In genomic region chr10:34280599-34281374, GRCh38 we compare ENCODE assay signal across 10 cellular contexts.
DNase-seq lines count a peak whose midpoint lies in the region; ATAC-seq and TF ChIP-seq lines count a peak whose summit lies in the region.
"Had no signal": no experiment of that assay in that cellular context is flagged by ENCODE, and none has a peak within 500 bp of the region (broad histone marks: within the 10 kb centered on the region; RNA-seq: fewer than 3 reads in every experiment).

No MANE protein-coding gene starts in this region.

- H3K9ac ChIP-seq in PC-3 (ENCODE audit: low read length) (peak overlapping the region; percentile 24), neural progenitor cell (no peak overlapping the region)

- TF ChIP-seq CTCF in PC-3 (conservative IDR thresholded peaks at IDR 0.05; ENCODE audit: low read depth, low read length) (peak; percentile 40; the same call in 1 of the 2 replicates), neural progenitor cell (IDR thresholded peaks at IDR 0.05) (peak; percentile 48)

- H3K36me3 ChIP-seq in PC-3 (ENCODE audit: low read depth, low read length) = no peaks in the 10 kb centered on the region
- H3K36me3 ChIP-seq in esophagus (ENCODE audit: control insufficient read depth in 2 of 2, insufficient read depth in 2 of 2, low read length in 1 of 2) = no peaks in the 10 kb centered on the region
- no peaks in the 10 kb centered on the region for H3K36me3 ChIP-seq in neural progenitor cell

- H3K79me2 ChIP-seq in PC-3 (ENCODE audit: low read length) (no peaks in the 10 kb centered on the region), neural progenitor cell (ENCODE audit: low read depth) (no peaks in the 10 kb centered on the region)

- no peaks in the 10 kb centered on the region for H3K9me2 ChIP-seq in PC-3 (replicated peaks; ENCODE audit: low read length)

- peak overlapping the region; percentile 35; the same call in 1 of the 2 replicates for H3K4me3 ChIP-seq in PC-3 (ENCODE audit: low read length)
- H3K4me3 ChIP-seq in esophagus (ENCODE audit: low read depth in 1 of 2, low read length in 2 of 2) = no peak overlapping the region
- no peak overlapping the region for H3K4me3 ChIP-seq in neural progenitor cell

- H2AFZ ChIP-seq in PC-3 (ENCODE audit: low read length) (peak overlapping the region; percentile 32; the same call in 1 of the 2 replicates), neural progenitor cell (replicated peaks) (no peak overlapping the region)

- POLR2A ChIA-PET in PC-3 (lab: Charles Lee; ENCODE audit: unreplicated experiment) = no interaction called here

- H4K20me1 ChIP-seq in PC-3 (ENCODE audit: low read length) (no peaks in the 10 kb centered on the region), neural progenitor cell (ENCODE audit: low read depth) (no peaks in the 10 kb centered on the region)

- H3F3A ChIP-seq in PC-3 (ENCODE audit: low read length, unreplicated experiment) = peaks cover 11% of the 10 kb centered on the region
- H3F3A ChIP-seq in neural progenitor cell (ENCODE audit: low read depth) = no peaks in the 10 kb centered on the region

- intact Hi-C loops in PC-3 (cut with micrococcal nuclease) = loop anchor here (1.0 to 5.0 kb wide), 6 partner anchors 26 to 482 kb away; no protein-coding TSS in a partner anchor

- H3K4me2 ChIP-seq in PC-3 (ENCODE audit: low read length) (peak overlapping the region; percentile 70), neural progenitor cell (no peak overlapping the region)

- H3K4me1 Mint-ChIP-seq in neural progenitor cell = peaks cover 6% of the 10 kb centered on the region

- DNase-seq in Caki2 (ENCODE audit: low read depth) = peak; percentile 87
- peak; percentile 100 for DNase-seq in PC-3
- peak; percentile 17 for DNase-seq in neural progenitor cell (ENCODE audit: low spot score)
- no peak for DNase-seq in midbrain (lab: John Stamatoyannopoulos, UW)
- no peak for DNase-seq in RPMI8226
- no peak for DNase-seq in stimulated activated CD4-positive, alpha-beta T cell treated with anti-CD3 and anti-CD28 coated beads, Interleukin-2, amount 100 ng/mL, for 24 hours
- DNase-seq: cerebellar nuclear complex, NCI-H1417 had no signal

- H3K36me3 Mint-ChIP-seq in neural progenitor cell = peaks cover 7% of the 10 kb centered on the region

- 42 to 58% methylated on average over 11 of the region's 11 CpGs for WGBS in esophagus, 2 donors

- no peaks in the 10 kb centered on the region for H3K9me3 ChIP-seq in PC-3 (ENCODE audit: low read length)
- H3K9me3 ChIP-seq in esophagus (ENCODE audit: control insufficient read depth in 2 of 2, insufficient read depth in 1 of 2, low read depth in 1 of 2, low read length in 1 of 2) = no peaks in the 10 kb centered on the region
- no peaks in the 10 kb centered on the region for H3K9me3 ChIP-seq in neural progenitor cell (ENCODE audit: low read depth)

- peak overlapping the region; percentile 75 for H3K27ac Mint-ChIP-seq in neural progenitor cell

- CTCF ChIA-PET in PC-3 (lab: Charles Lee) = interaction anchor here (0.7 kb wide), 1 partner anchor 110 kb away, joined by 3 read pairs; no protein-coding TSS in a partner anchor

- H3K27me3 Mint-ChIP-seq in neural progenitor cell (ENCODE audit: insufficient read depth, low read depth) = no peaks in the 10 kb centered on the region

- in situ Hi-C loops in Caki2 (cut with HindIII; ENCODE audit: low pct_unique_long_range_greater_than_20kb, low sequenced_read_pairs) = no loop called here

- H3K4me3 Mint-ChIP-seq in neural progenitor cell = no peak overlapping the region

- no TSS peak for BruUV-seq in PC-3 (replicated peaks; lab: Mats Ljungman, UMichigan)

- H3K27me3 ChIP-seq in PC-3 (ENCODE audit: low read length) (no peaks in the 10 kb centered on the region), esophagus (ENCODE audit: control insufficient read depth in 1 of 2, insufficient read depth in 2 of 2, low read length in 2 of 2) (no peaks in the 10 kb centered on the region), neural progenitor cell (no peaks in the 10 kb centered on the region)

- H3K9me3 Mint-ChIP-seq in neural progenitor cell = no peaks in the 10 kb centered on the region

- ATAC-seq in PC-3 (peak; percentile 99), GM21529 (IDR thresholded peaks at IDR 0.05; ENCODE audit: unreplicated experiment) (no peak)

- H3K4me1 ChIP-seq in PC-3 (ENCODE audit: insufficient read depth, low read length) (peaks cover 22% of the 10 kb centered on the region), esophagus (ENCODE audit: control insufficient read depth in 2 of 2, insufficient read depth in 2 of 2, low read length in 1 of 2) (no peaks in the 10 kb centered on the region), neural progenitor cell (no peaks in the 10 kb centered on the region)

- H3K27ac ChIP-seq in PC-3 (ENCODE audit: low read length) = peak overlapping the region; percentile 54
- peak overlapping the region; percentile 8 to 42 for H3K27ac ChIP-seq in esophagus (ENCODE audit: low read depth in 2 of 2, low read length in 1 of 2)
- H3K27ac ChIP-seq in neural progenitor cell = no peak overlapping the region

Comparison
In these comparisons a context has a peak if more than half of its experiments do, and no peak if none do; other contexts are left out.
1. DNase-seq: peak in Caki2 (single experiment), PC-3 (single experiment) and neural progenitor cell (single experiment); none in midbrain (single experiment), RPMI8226 (single experiment) and stimulated activated CD4-positive, alpha-beta T cell treated with anti-CD3 and anti-CD28 coated beads, Interleukin-2, amount 100 ng/mL, for 24 hours (0 of 2).